ENCODE assay signal across 8 cellular contexts in the genomic region with DNA sequence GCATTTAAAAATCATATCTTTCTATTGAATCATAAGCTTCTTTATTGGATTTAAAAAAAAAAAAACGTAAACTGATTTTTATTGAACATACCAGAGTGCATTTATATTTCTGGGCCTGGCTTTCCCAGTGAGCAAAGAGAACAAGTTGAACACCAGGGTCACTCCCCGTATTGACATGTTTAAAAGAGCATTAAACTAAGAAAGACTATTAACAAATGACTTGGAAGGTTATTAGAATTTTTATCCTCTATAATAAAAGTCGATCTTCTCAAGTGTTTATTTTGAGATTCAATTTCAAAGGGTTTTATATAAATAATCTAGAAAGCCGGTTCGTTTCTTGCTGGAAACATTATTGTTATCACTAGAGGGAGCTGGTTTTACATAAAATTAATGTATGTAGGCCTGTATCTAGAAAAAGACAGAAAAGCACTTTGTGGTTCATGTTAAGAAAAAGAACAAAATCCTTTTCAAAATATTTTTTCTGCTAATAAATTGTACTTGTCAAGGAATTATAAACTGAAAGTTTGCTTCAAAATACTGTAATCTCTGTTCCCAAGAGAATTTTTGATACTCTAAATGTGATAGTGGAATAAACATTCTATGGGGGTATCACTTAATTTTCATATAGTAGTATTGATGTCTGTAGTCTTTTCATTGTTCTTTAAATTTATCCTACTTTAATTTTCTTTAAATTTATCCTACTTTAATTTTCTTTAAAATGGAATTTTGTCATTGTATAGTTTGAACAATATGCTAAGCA.
DNase-seq lines count a peak whose midpoint lies in the region; ATAC-seq, FAIRE-seq and TF ChIP-seq lines count a peak whose summit lies in the region.

No MANE protein-coding gene starts in this region.

- TF ChIP-seq POLR2A in GM12892 (IDR thresholded peaks at IDR 0.05; ENCODE audit: low read depth, low read length): no peak

- DNase-seq in KG1 (lab: John Stamatoyannopoulos, UW): peak; percentile 30
- DNase-seq in SKM-1 treated with dmso at 0.1 percent for 144 hours (lab: John Stamatoyannopoulos, UW; ENCODE audit: unreplicated experiment): peak; percentile 11
- peak; percentile 62 for DNase-seq in iris pigment epithelial cell (ENCODE audit: low read depth)
- no peak for DNase-seq in GM12892 (ENCODE audit: insufficient read length)
- no peak for DNase-seq in activated CD4-positive, CD25-positive, alpha-beta regulatory T cell treated with anti-CD3 and anti-CD28 coated beads, Interleukin-2, amount 50 U/mL, for 72 hours

- peak overlapping the region; percentile 81; the same call in 1 of the 2 replicates for H3K27ac ChIP-seq in C4-2B

- TF ChIP-seq CTCF in C4-2B (conservative IDR thresholded peaks at IDR 0.05): peak; percentile 89

- ATAC-seq in HG03565 (IDR thresholded peaks at IDR 0.05; ENCODE audit: unreplicated experiment): no peak
- ATAC-seq in HG03139 (IDR thresholded peaks at IDR 0.05; ENCODE audit: unreplicated experiment): no peak

- FAIRE-seq in GM12892 (lab: Jason Lieb, UNC): no peak

Comparison
In these comparisons a context has a peak if more than half of its experiments do, and no peak if none do; other contexts are left out.
1. DNase-seq: peak in KG1 (single experiment), SKM-1 treated with dmso at 0.1 percent for 144 hours (single experiment) and iris pigment epithelial cell (single experiment); none in GM12892 (single experiment) and activated CD4-positive, CD25-positive, alpha-beta regulatory T cell treated with anti-CD3 and anti-CD28 coated beads, Interleukin-2, amount 50 U/mL, for 72 hours (single experiment).